Comparison of ENCODE assay signal across 8 cellular contexts in genomic region chr17:76501018-76501826, GRCh38. TPM values are rescaled to one million over a fixed set of nuclear protein-coding genes. Genes with fewer than 3 reads are reported as not detected.
DNase-seq lines count a peak whose midpoint lies in the region; ATAC-seq and TF ChIP-seq lines count a peak whose summit lies in the region.

Gene RHBDF2 (minus strand): TSS chr17:76501423. CDS start chr17:76481524, 19,899 bp downstream.

- H3K4me3 Mint-ChIP-seq in CD4-positive, CD25-positive, alpha-beta regulatory T cell = peak within 1 kb of the TSS; percentile 72 to 95 (median 85)
- H3K4me3 Mint-ChIP-seq in endodermal cell (peak within 1 kb of the TSS; percentile 78), mesothelial cell of epicardium (peak within 1 kb of the TSS; percentile 76)

- no peaks in the 10 kb centered on the region for H3K9me3 ChIP-seq in CD4-positive, CD25-positive, alpha-beta regulatory T cell (ENCODE audit: control insufficient read depth in 2 of 2, low read length in 2 of 2)
- no peaks in the 10 kb centered on the region for H3K9me3 ChIP-seq in NT2/D1 (ENCODE audit: insufficient read depth, low read length)
- H3K9me3 ChIP-seq in endodermal cell (ENCODE audit: control insufficient read depth, low read length) = no peaks in the 10 kb centered on the region

- peak within 1 kb of the TSS; percentile 86 to 99 (median 97) for H3K27ac Mint-ChIP-seq in CD4-positive, CD25-positive, alpha-beta regulatory T cell
- H3K27ac Mint-ChIP-seq in endodermal cell (peak within 1 kb of the TSS; percentile 80), mesothelial cell of epicardium (peak within 1 kb of the TSS; percentile 90)

- H3K36me3 ChIP-seq in CD4-positive, CD25-positive, alpha-beta regulatory T cell (ENCODE audit: control insufficient read depth, insufficient read depth, low read length) = no peaks in the 10 kb centered on the region
- H3K36me3 ChIP-seq in NT2/D1 (ENCODE audit: insufficient read depth, insufficient read length, low read length) (peaks cover 16% of the 10 kb centered on the region), endodermal cell (ENCODE audit: control insufficient read depth, insufficient read depth, low read length) (no peaks in the 10 kb centered on the region)

- no peak for TF ChIP-seq CTCF in endodermal cell (conservative IDR thresholded peaks at IDR 0.05)
- TF ChIP-seq CTCF in mesothelial cell of epicardium (IDR thresholded peaks at IDR 0.05; ENCODE audit: unreplicated experiment) = no peak

- H3K27ac ChIP-seq in CD4-positive, CD25-positive, alpha-beta regulatory T cell (ENCODE audit: insufficient read depth, low read length, poor library complexity, severe bottlenecking) = peak within 1 kb of the TSS; percentile 74
- H3K27ac ChIP-seq in endodermal cell (ENCODE audit: low read depth, low read length) = no peak within 1 kb of the TSS

- WGBS in endodermal cell (ENCODE audit: insufficient coverage in 1 of 2, insufficient read length in 1 of 2), 2 experiments = 3 to 12% methylated on average over 25 to 72 of the region's 72 CpGs

- H3K4me3 ChIP-seq in CD4-positive, CD25-positive, alpha-beta regulatory T cell (ENCODE audit: low read depth, low read length) = peak within 1 kb of the TSS; percentile 35
- H3K4me3 ChIP-seq in NT2/D1 (ENCODE audit: insufficient read length, low read depth) (peak within 1 kb of the TSS; percentile 91), endodermal cell (ENCODE audit: low read length) (peak within 1 kb of the TSS; percentile 90)

- H3K9me3 Mint-ChIP-seq in CD4-positive, CD25-positive, alpha-beta regulatory T cell = no peaks in the 10 kb centered on the region
- H3K9me3 Mint-ChIP-seq in endodermal cell = no peaks in the 10 kb centered on the region
- no peaks in the 10 kb centered on the region for H3K9me3 Mint-ChIP-seq in mesothelial cell of epicardium

- peaks cover 27% of the 10 kb centered on the region for H3K4me1 ChIP-seq in CD4-positive, CD25-positive, alpha-beta regulatory T cell (ENCODE audit: control insufficient read depth, insufficient read depth, low read length, poor library complexity, severe bottlenecking)
- H3K4me1 ChIP-seq in NT2/D1 (ENCODE audit: insufficient read depth, insufficient read length) (peaks cover 41% of the 10 kb centered on the region), endodermal cell (ENCODE audit: control insufficient read depth, insufficient read depth, low read length) (no peaks in the 10 kb centered on the region)

- H3K27me3 Mint-ChIP-seq in CD4-positive, CD25-positive, alpha-beta regulatory T cell = no peaks in the 10 kb centered on the region
- H3K27me3 Mint-ChIP-seq in endodermal cell (ENCODE audit: insufficient read depth) (no peaks in the 10 kb centered on the region), mesothelial cell of epicardium (ENCODE audit: low read depth) (peaks cover 5% of the 10 kb centered on the region)

- H3K27me3 ChIP-seq in CD4-positive, CD25-positive, alpha-beta regulatory T cell (ENCODE audit: control insufficient read depth, insufficient read depth, low read length) = no peaks in the 10 kb centered on the region
- H3K27me3 ChIP-seq in NT2/D1 (ENCODE audit: insufficient read depth, insufficient read length) (peaks cover 2% of the 10 kb centered on the region), endodermal cell (ENCODE audit: control insufficient read depth, insufficient read depth, low read length, poor library complexity, severe bottlenecking) (no peaks in the 10 kb centered on the region)

- DNase-seq in CD4-positive, CD25-positive, alpha-beta regulatory T cell = peak; percentile 92 to 95 (median 92)
- DNase-seq in HPDE6-E6E7 (ENCODE audit: extremely low spot score) (peak; percentile 89), NT2/D1 (ENCODE audit: low read depth, low spot score) (peak; percentile 42), endodermal cell (peak; percentile 100), mesothelial cell of epicardium (ENCODE audit: low spot score in 2 of 2, unreplicated experiment in 2 of 2) (peak; percentile 89 to 98)
- DNase-seq in activated CD8-positive, alpha-beta memory T cell treated with anti-CD3 and anti-CD28 coated beads, Interleukin-2, amount 50 U/mL, for 24 hours (ENCODE audit: extremely low read depth) = peak; percentile 88
- peak; percentile 91 to 92 for DNase-seq in stimulated activated CD8-positive, alpha-beta memory T cell treated with anti-CD3 and anti-CD28 coated beads, Interleukin-15, amount 100 ng/mL, for 48 hours (ENCODE audit: low read depth in 2 of 2)

- peaks cover 0 to 42% (median 14%) of the 10 kb centered on the region in 4 donors for H3K4me1 Mint-ChIP-seq in CD4-positive, CD25-positive, alpha-beta regulatory T cell
- H3K4me1 Mint-ChIP-seq in endodermal cell (peaks cover 45% of the 10 kb centered on the region), mesothelial cell of epicardium (peaks cover 44% of the 10 kb centered on the region)

- H3K36me3 Mint-ChIP-seq in CD4-positive, CD25-positive, alpha-beta regulatory T cell = no peaks in the 10 kb centered on the region
- H3K36me3 Mint-ChIP-seq in endodermal cell (ENCODE audit: low read depth) (no peaks in the 10 kb centered on the region), mesothelial cell of epicardium (no peaks in the 10 kb centered on the region)

- peak; percentile 96 for ATAC-seq in CD4-positive, CD25-positive, alpha-beta regulatory T cell (ENCODE audit: low read depth in 2 of 2)
- ATAC-seq in GM19452 (IDR thresholded peaks at IDR 0.05; ENCODE audit: unreplicated experiment) = peak; percentile 62

- H3K9ac ChIP-seq in NT2/D1 (ENCODE audit: insufficient read length, low read depth) (peak within 1 kb of the TSS; percentile 95), endodermal cell (ENCODE audit: extremely low read depth, low read length, poor library complexity, severe bottlenecking) (peak within 1 kb of the TSS; percentile 59)

RNA-seq across cellular contexts. Expression of gene RHBDF2, which starts in this region (rescaled TPM):
- 23.8 TPM for total RNA-seq in CD4-positive, CD25-positive, alpha-beta regulatory T cell
- 1 to 10 TPM; 2.5 to 4.5 (median 3.5) TPM for polyA plus RNA-seq in CD4-positive, CD25-positive, alpha-beta regulatory T cell
- total RNA-seq in endodermal cell (10 to 100 TPM; 28.5 to 31.1 TPM), mesothelial cell of epicardium (19.1 to 21.6 TPM (median 21.5 TPM) in 3 replicates)
- polyA plus RNA-seq in endodermal cell (2013, experiment 1 of 2) = 6.1 TPM
- polyA plus RNA-seq in endodermal cell (2013, experiment 2 of 2) = 6.0 TPM

Comparison
In these comparisons a context has a peak if more than half of its experiments do, and no peak if none do; other contexts are left out.
1. DNase-seq: peak in every context shown above with its lines; median percentile 100 in endodermal cell; 94 in mesothelial cell of epicardium; 92 in CD4-positive, CD25-positive, alpha-beta regulatory T cell; 92 in stimulated activated CD8-positive, alpha-beta memory T cell treated with anti-CD3 and anti-CD28 coated beads, Interleukin-15, amount 100 ng/mL, for 48 hours; 89 in HPDE6-E6E7; 88 in activated CD8-positive, alpha-beta memory T cell treated with anti-CD3 and anti-CD28 coated beads, Interleukin-2, amount 50 U/mL, for 24 hours; 42 in NT2/D1.
2. H3K4me3 ChIP-seq: peak in every context shown above with its lines; median percentile 91 in NT2/D1; 90 in endodermal cell; 35 in CD4-positive, CD25-positive, alpha-beta regulatory T cell.